14 cellular contexts compared by ENCODE assay signal in genomic region chr17:76077582-76078110, GRCh38. TPM values are rescaled to one million over a fixed set of nuclear protein-coding genes. Genes with fewer than 3 reads are reported as not detected.
A peak's percentile ranks its signal among the peaks of the same experiment; 100 is the strongest.
DNase-seq lines count a peak whose midpoint lies in the region; ATAC-seq and TF ChIP-seq lines count a peak whose summit lies in the region.
"Had no signal": no experiment of that assay in that cellular context is flagged by ENCODE, and none has a peak within 500 bp of the region (broad histone marks: within the 10 kb centered on the region; RNA-seq: fewer than 3 reads in every experiment).

No MANE protein-coding gene starts in this region.

- H4K20me1 ChIP-seq in BLaER1 treated with 17β-estradiol and CSF1 and Interleukin-3, amounts not matched to agents 10 nM and 100 nM, result peaks cover 0 to 76% (median 22%) of the 10 kb centered on the region in 11 experiments; a peak in 15 of 22 replicates

- H3K36me3 ChIP-seq in BLaER1 treated with 17β-estradiol and CSF1 and Interleukin-3, amounts not matched to agents 10 nM and 100 nM, result peaks cover 3 to 13% (median 7%) of the 10 kb centered on the region in 11 experiments; a peak in 15 of 22 replicates
- no peaks in the 10 kb centered on the region for H3K36me3 ChIP-seq in left ventricle myocardium inferior
- H3K36me3 ChIP-seq: ascending aorta had no signal

- H3K4me1 Mint-ChIP-seq in memory B cell, result peaks cover 17% of the 10 kb centered on the region

- H3K27me3 Mint-ChIP-seq in memory B cell, result peaks cover 21% of the 10 kb centered on the region

- no peaks in the 10 kb centered on the region for H3K9me3 Mint-ChIP-seq in memory B cell
- H3K9me3 Mint-ChIP-seq: stimulated activated naive CD8-positive, alpha-beta T cell treated with anti-CD3 and anti-CD28 coated beads, Interleukin-15, Interleukin-2, amounts not matched to agents 100 ng/mL and 50 ng/mL, for 24 hours had no signal

- peaks cover 60 to 72% (median 68%) of the 10 kb centered on the region in 10 experiments for H3K4me1 ChIP-seq in BLaER1 treated with 17β-estradiol and CSF1 and Interleukin-3, amounts not matched to agents 10 nM and 100 nM
- peaks cover 59% of the 10 kb centered on the region for H3K4me1 ChIP-seq in left ventricle myocardium inferior

- H3K4me2 ChIP-seq in BLaER1 treated with 17β-estradiol and CSF1 and Interleukin-3, amounts not matched to agents 10 nM and 100 nM, result peak overlapping the region; percentile 72 to 94 (median 89)

- H3K4me3 ChIP-seq in BLaER1 treated with 17β-estradiol and CSF1 and Interleukin-3, amounts not matched to agents 10 nM and 100 nM, result peak overlapping the region in 3 of 10 experiments; percentile 44 to 47 (median 46); a peak in 5 of 20 replicates
- H3K4me3 ChIP-seq in left ventricle myocardium inferior, result no peak overlapping the region
- H3K4me3 ChIP-seq: ascending aorta had no signal

- TF ChIP-seq CTCF in left ventricle myocardium inferior (IDR thresholded peaks at IDR 0.05; ENCODE audit: borderline replicate concordance), result no peak

- no peaks in the 10 kb centered on the region for H3K9me3 ChIP-seq in BLaER1 treated with 17β-estradiol and CSF1 and Interleukin-3, amounts not matched to agents 10 nM and 100 nM (replicated peaks in 1 of 11)
- no peaks in the 10 kb centered on the region for H3K9me3 ChIP-seq in left ventricle myocardium inferior (replicated peaks)
- H3K9me3 ChIP-seq: ascending aorta had no signal

- peak overlapping the region in 6 of 11 experiments; percentile 1 to 45 (median 20); a peak in 4 of 22 replicates for H3K9ac ChIP-seq in BLaER1 treated with 17β-estradiol and CSF1 and Interleukin-3, amounts not matched to agents 10 nM and 100 nM

- no peaks in the 10 kb centered on the region for H3K36me3 Mint-ChIP-seq in memory B cell

- DNase-seq in DMS79 treated with DMSO at 0.1 percent for 48 hours (lab: John Stamatoyannopoulos, UW) (peak; percentile 66), NCI-H69 (lab: John Stamatoyannopoulos, UW) (peak; percentile 18), memory B cell (ENCODE audit: low spot score in 2 of 2) (no peak), dermis blood vessel endothelial cell (no peak), A172 (ENCODE audit: low spot score) (no peak), left ventricle myocardium inferior (no peak)
- DNase-seq in stimulated activated CD4-positive, alpha-beta T cell treated with anti-CD3 and anti-CD28 coated beads, Interleukin-2, amount 100 ng/mL, for 24 hours, result no peak
- DNase-seq: activated CD4-positive, alpha-beta T cell treated with anti-CD3 and anti-CD28 coated beads for 4 hours; right cardiac atrium had no signal

- peak overlapping the region; percentile 93 for H3K27ac Mint-ChIP-seq in memory B cell
- H3K27ac Mint-ChIP-seq: stimulated activated naive CD8-positive, alpha-beta T cell treated with anti-CD3 and anti-CD28 coated beads, Interleukin-15, Interleukin-2, amounts not matched to agents 100 ng/mL and 50 ng/mL, for 24 hours had no signal

- H3K27me3 ChIP-seq in BLaER1 treated with 17β-estradiol and CSF1 and Interleukin-3, amounts not matched to agents 10 nM and 100 nM, result peaks cover 69 to 80% (median 75%) of the 10 kb centered on the region in 11 experiments
- peaks cover 68% of the 10 kb centered on the region for H3K27me3 ChIP-seq in left ventricle myocardium inferior (ENCODE audit: low read depth)

- H3K4me3 Mint-ChIP-seq in memory B cell, result no peak overlapping the region

- intact Hi-C loops in left ventricle myocardium inferior (cut with micrococcal nuclease), result no loop called here

- ATAC-seq in memory B cell (ENCODE audit: low read depth), result peak; percentile 4
- ATAC-seq: right cardiac atrium had no signal

- no peak overlapping the region for H3K27ac ChIP-seq in BLaER1 treated with 17β-estradiol and CSF1 and Interleukin-3, amounts not matched to agents 10 nM and 100 nM
- no peak overlapping the region for H3K27ac ChIP-seq in left ventricle myocardium inferior (replicated peaks)
- H3K27ac ChIP-seq: ascending aorta, C4-2B had no signal

RNA-seq across cellular contexts. Expression of gene ZACN, which starts 1.3 kb away (rescaled TPM):
- not detected in 2 replicates for total RNA-seq in dermis blood vessel endothelial cell
- not detected in 2 replicates for total RNA-seq in A172 (2014; rRNA removed; shearing (Covaris generic))
- not detected for total RNA-seq in left ventricle myocardium inferior
- total RNA-seq: ascending aorta, IMR-90, right cardiac atrium had no signal

RNA-seq across cellular contexts. Expression of gene GALR2, which starts 3.1 kb away (rescaled TPM):
- 0.19 TPM in 1 of 2 replicates, not detected in the other for total RNA-seq in dermis blood vessel endothelial cell
- total RNA-seq in A172 (2014; rRNA removed; shearing (Covaris generic)), result 0.19 TPM in 1 of 2 replicates, not detected in the other
- total RNA-seq in left ventricle myocardium inferior, result not detected
- total RNA-seq: IMR-90, right cardiac atrium had no signal

RNA-seq across cellular contexts. Expression of gene SRP68, which starts 5.3 kb away (rescaled TPM):
- total RNA-seq in dermis blood vessel endothelial cell, result 28.2 and 60.7 TPM in 2 replicates
- 34.6 and 45.0 TPM in 2 replicates for total RNA-seq in A172 (2014; rRNA removed; shearing (Covaris generic))
- 57.4 TPM for total RNA-seq in left ventricle myocardium inferior

RNA-seq across cellular contexts. Expression of gene EXOC7, which starts 25.9 kb away (rescaled TPM):
- total RNA-seq in dermis blood vessel endothelial cell, result 102 and 114 TPM in 2 replicates
- total RNA-seq in A172 (2014; rRNA removed; shearing (Covaris generic)), result 98.5 and 104 TPM in 2 replicates
- 81.1 TPM for total RNA-seq in left ventricle myocardium inferior

RNA-seq across cellular contexts. Expression of gene EVPL, which starts 50.5 kb away (rescaled TPM):
- total RNA-seq in dermis blood vessel endothelial cell (under 0.01 and 0.05 TPM in 2 replicates), left ventricle myocardium inferior (not detected)
- not detected in 2 replicates for total RNA-seq in A172 (2014; rRNA removed; shearing (Covaris generic))
- total RNA-seq: ascending aorta, IMR-90 had no signal

Comparison
In these comparisons a context has a peak if more than half of its experiments do, and no peak if none do; other contexts are left out.
1. DNase-seq: peak in DMS79 treated with DMSO at 0.1 percent for 48 hours (single experiment) and NCI-H69 (single experiment); none in memory B cell (0 of 2), dermis blood vessel endothelial cell (single experiment), A172 (single experiment), stimulated activated CD4-positive, alpha-beta T cell treated with anti-CD3 and anti-CD28 coated beads, Interleukin-2, amount 100 ng/mL, for 24 hours (0 of 2) and left ventricle myocardium inferior (single experiment).